8 cellular contexts compared by ENCODE assay signal in genomic region chr5:111072949-111073682, GRCh38. TPM values are rescaled to one million over a fixed set of nuclear protein-coding genes. Genes with fewer than 3 reads are reported as not detected.
A peak's percentile ranks its signal among the peaks of the same experiment; 100 is the strongest.
DNase-seq lines count a peak whose midpoint lies in the region; ATAC-seq and TF ChIP-seq lines count a peak whose summit lies in the region.

No MANE protein-coding gene starts in this region.

- H3K36me3 Mint-ChIP-seq in nephron progenitor cell (ENCODE audit: low read depth) = no peaks in the 10 kb centered on the region

- H3K27ac Mint-ChIP-seq in nephron progenitor cell = no peak overlapping the region

- intact Hi-C loops in testis (cut with DNase I; ENCODE audit: low total_unique reads) = no loop called here

- no peaks in the 10 kb centered on the region for H3K27me3 ChIP-seq in fibroblast of lung (ENCODE audit: control insufficient read depth, insufficient read depth, low read length)
- no peaks in the 10 kb centered on the region for H3K27me3 ChIP-seq in testis

- peak; percentile 16 to 32 for TF ChIP-seq CTCF in fibroblast of lung (conservative IDR thresholded peaks at IDR 0.05 in 1 of 2, IDR thresholded peaks at IDR 0.05 in 1 of 2; ENCODE audit: low read depth in 1 of 2, low read length in 2 of 2)
- TF ChIP-seq CTCF in nephron progenitor cell (IDR thresholded peaks at IDR 0.05) = peak; percentile 7
- TF ChIP-seq CTCF in testis (IDR thresholded peaks at IDR 0.05) = no peak

- 0 to 1% methylated on average over 37 to 44 of the region's 44 CpGs for WGBS in testis, 2 donors

- peaks cover 97% of the 10 kb centered on the region for H3K27me3 Mint-ChIP-seq in nephron progenitor cell (ENCODE audit: low read depth, poor library complexity)

- peak overlapping the region; percentile 88 for H3K4me3 Mint-ChIP-seq in nephron progenitor cell

- peak overlapping the region; percentile 55 for H3K9ac ChIP-seq in fibroblast of lung (ENCODE audit: insufficient read depth, low read length)

- H3K4me3 ChIP-seq in fibroblast of lung (replicated peaks in 1 of 4; ENCODE audit: control extremely low read depth in 1 of 4, insufficient read depth in 1 of 4, low read depth in 3 of 4, low read length in 4 of 4) (peak overlapping the region; percentile 72 to 88 (median 83)), testis (peak overlapping the region; percentile 44 to 56)

- peak; percentile 69 for DNase-seq in NCI-H748 (lab: John Stamatoyannopoulos, UW; ENCODE audit: unreplicated experiment)
- peak; percentile 69 for DNase-seq in activated T-cell treated with anti-CD3 and anti-CD28 coated beads for 4 hours
- DNase-seq in fibroblast of lung (ENCODE audit: low read depth in 2 of 2) = peak in 1 of 2 donors; percentile 29
- peak; percentile 84 for DNase-seq in nephron progenitor cell
- DNase-seq in testis = peak; percentile 60
- no peak for DNase-seq in amniotic stem cell (lab: John Stamatoyannopoulos, UW)

- peaks cover 20% of the 10 kb centered on the region for H3K4me1 ChIP-seq in fibroblast of lung (ENCODE audit: control insufficient read depth, extremely low read depth, insufficient read depth, low read length)
- no peaks in the 10 kb centered on the region for H3K4me1 ChIP-seq in testis

- no peak for TF ChIP-seq POLR2A in testis (IDR thresholded peaks at IDR 0.05)

- H4K20me1 ChIP-seq in fibroblast of lung (ENCODE audit: control insufficient read depth, extremely low read depth, insufficient read depth, low read length) = no peaks in the 10 kb centered on the region

- peaks cover 2% of the 10 kb centered on the region for H3K36me3 ChIP-seq in fibroblast of lung (ENCODE audit: control insufficient read depth, insufficient read depth, low read length)
- no peaks in the 10 kb centered on the region for H3K36me3 ChIP-seq in testis (ENCODE audit: low read depth, missing control alignments)

- peaks cover 26% of the 10 kb centered on the region for H3K4me1 Mint-ChIP-seq in nephron progenitor cell

- H3K4me2 ChIP-seq in fibroblast of lung (ENCODE audit: extremely low read depth, insufficient read depth, low read length) = peak overlapping the region; percentile 74

- ATAC-seq in GM18861 (IDR thresholded peaks at IDR 0.05; ENCODE audit: unreplicated experiment) = peak; percentile 49
- ATAC-seq in HG02973 (IDR thresholded peaks at IDR 0.05; ENCODE audit: unreplicated experiment) = peak; percentile 46

- peak overlapping the region; percentile 85 for H2AFZ ChIP-seq in fibroblast of lung (ENCODE audit: low read length)

- H3K9me3 ChIP-seq in fibroblast of lung (ENCODE audit: control insufficient read depth, insufficient read depth, low read depth, low read length) (no peaks in the 10 kb centered on the region), testis (no peaks in the 10 kb centered on the region)

- H3K79me2 ChIP-seq in fibroblast of lung (ENCODE audit: control insufficient read depth, insufficient read depth, low read length) = peaks cover 8% of the 10 kb centered on the region

- no peaks in the 10 kb centered on the region for H3K9me3 Mint-ChIP-seq in nephron progenitor cell

- H3K27ac ChIP-seq in fibroblast of lung (ENCODE audit: insufficient read depth, low read length) (peak overlapping the region; percentile 52), testis (no peak overlapping the region)

RNA-seq across cellular contexts. Expression of gene TSLP, which starts 1.6 kb away (rescaled TPM):
- total RNA-seq in fibroblast of lung (9.2 and 18.7 TPM in 2 replicates), testis (1 to 10 TPM; 1.7 TPM)
- polyA plus RNA-seq in fibroblast of lung (4.6 and 20.6 TPM in 2 replicates), testis (ENCODE audit: insufficient read depth, low read depth, low replicate concordance) (1.2 TPM)
- 3.7 and 15.2 TPM in 2 replicates for polyA plus RNA-seq in fibroblast of lung (2012)
- 0.24 and 3.5 TPM in 2 replicates for polyA minus RNA-seq in fibroblast of lung (ENCODE audit: low replicate concordance)

RNA-seq across cellular contexts. Expression of gene WDR36, which starts 19.0 kb away (rescaled TPM):
- total RNA-seq in fibroblast of lung (55.8 and 56.8 TPM in 2 replicates), testis (10 to 100 TPM; 18.0 to 23.9 TPM)
- polyA plus RNA-seq in fibroblast of lung (34.7 and 41.1 TPM in 2 replicates), testis (ENCODE audit: insufficient read depth, low read depth, low replicate concordance) (11.6 TPM)
- polyA plus RNA-seq in fibroblast of lung (2012) = 14.8 and 18.2 TPM in 2 replicates
- polyA minus RNA-seq in fibroblast of lung (ENCODE audit: low replicate concordance) = 11.0 and 16.4 TPM in 2 replicates

Comparison
In these comparisons a context has a peak if more than half of its experiments do, and no peak if none do; other contexts are left out.
1. CTCF ChIP-seq: peak in fibroblast of lung (2 of 2) and nephron progenitor cell (single experiment); none in testis (0 of 3).